ENCODE assay signal across 29 cellular contexts in genomic region chr20:22264917-22265316, GRCh38.
"Had no signal": no experiment of that assay in that cellular context is flagged by ENCODE, and none has a peak within 500 bp of the region (broad histone marks: within the 10 kb centered on the region; RNA-seq: fewer than 3 reads in every experiment).

No MANE protein-coding gene starts in this region.

- H3K27ac ChIP-seq: ovary, parathyroid adenoma, psoas muscle, right lobe of liver, sigmoid colon, thoracic aorta, thyroid gland, tibial nerve, upper lobe of left lung, uterus had no signal

- H3K27me3 ChIP-seq: ovary, right lobe of liver, thyroid gland, tibial nerve, upper lobe of left lung, uterus had no signal

- H2AFZ ChIP-seq: parathyroid adenoma had no signal

- DNase-seq: naive B cell; naive thymus-derived CD8-positive, alpha-beta T cell; nephron progenitor cell; occipital lobe; ovary; posterior cingulate gyrus; psoas muscle; right cardiac atrium; right lobe of liver; sigmoid colon; small intestine; stimulated activated CD4-positive, alpha-beta T cell treated with anti-CD3 and anti-CD28 coated beads, Interleukin-15, amount 100 ng/mL, for 24 hours; stimulated activated CD4-positive, alpha-beta T cell treated with anti-CD3 and anti-CD28 coated beads, Interleukin-2, amount 100 ng/mL, for 24 hours; stimulated activated CD4-positive, alpha-beta T cell treated with anti-CD3 and anti-CD28 coated beads, Interleukin-4, amount 100 ng/mL, for 1 hour; stimulated activated CD4-positive, alpha-beta T cell treated with anti-CD3 and anti-CD28 coated beads, Interleukin-4, amount 100 ng/mL, for 4 hours; stimulated activated CD8-positive, alpha-beta memory T cell treated with anti-CD3 and anti-CD28 coated beads, Interleukin-4, amount 100 ng/mL, for 48 hours; stimulated activated naive CD4-positive, alpha-beta T cell; stimulated activated naive CD8-positive, alpha-beta T cell treated with anti-CD3 and anti-CD28 coated beads, Interleukin-15, amount 100 ng/mL, for 72 hours; stimulated activated naive CD8-positive, alpha-beta T cell treated with anti-CD3 and anti-CD28 coated beads, Interleukin-15, Interleukin-2, amounts not matched to agents 100 U/mL and 50 U/mL, for 24 hours; substantia nigra; thyroid gland; trophoblast cell; upper lobe of left lung; uterus had no signal

- H3K9ac ChIP-seq: parathyroid adenoma had no signal

- H3K4me3 ChIP-seq: ovary, psoas muscle, right lobe of liver, sigmoid colon, thoracic aorta, thyroid gland, tibial nerve, upper lobe of left lung, uterus had no signal

- ATAC-seq: naive thymus-derived CD8-positive, alpha-beta T cell; natural killer cell treated with Interleukin-12 subunit alpha and Interleukin-12 subunit beta and Interleukin-15 and Interleukin-18, amount 100 ng/mL, for 72 hours; psoas muscle; right cardiac atrium; right lobe of liver; stimulated activated memory B cell treated with anti-CD40 and anti-IgM and Interleukin-4, amounts not matched to agents 10 μg/mL and 1 μg/mL and 100 μg/mL, for 72 hours; stimulated activated naive CD8-positive, alpha-beta T cell treated with anti-CD3 and anti-CD28 coated beads, Interleukin-15, amount 100 ng/mL, for 72 hours; stimulated activated naive CD8-positive, alpha-beta T cell treated with anti-CD3 and anti-CD28 coated beads, Interleukin-15, Interleukin-2, amounts not matched to agents 100 U/mL and 50 U/mL, for 24 hours had no signal

- H3K4me1 ChIP-seq: parathyroid adenoma, psoas muscle, right lobe of liver, thyroid gland, tibial nerve, upper lobe of left lung, uterus had no signal

- H3K9me3 ChIP-seq: ovary, psoas muscle, right lobe of liver, sigmoid colon, thoracic aorta, thyroid gland, tibial nerve, upper lobe of left lung, uterus had no signal

- H3K36me3 ChIP-seq: ovary, right lobe of liver, sigmoid colon, thoracic aorta, thyroid gland, tibial nerve, upper lobe of left lung, uterus had no signal
